In the genomic region with DNA sequence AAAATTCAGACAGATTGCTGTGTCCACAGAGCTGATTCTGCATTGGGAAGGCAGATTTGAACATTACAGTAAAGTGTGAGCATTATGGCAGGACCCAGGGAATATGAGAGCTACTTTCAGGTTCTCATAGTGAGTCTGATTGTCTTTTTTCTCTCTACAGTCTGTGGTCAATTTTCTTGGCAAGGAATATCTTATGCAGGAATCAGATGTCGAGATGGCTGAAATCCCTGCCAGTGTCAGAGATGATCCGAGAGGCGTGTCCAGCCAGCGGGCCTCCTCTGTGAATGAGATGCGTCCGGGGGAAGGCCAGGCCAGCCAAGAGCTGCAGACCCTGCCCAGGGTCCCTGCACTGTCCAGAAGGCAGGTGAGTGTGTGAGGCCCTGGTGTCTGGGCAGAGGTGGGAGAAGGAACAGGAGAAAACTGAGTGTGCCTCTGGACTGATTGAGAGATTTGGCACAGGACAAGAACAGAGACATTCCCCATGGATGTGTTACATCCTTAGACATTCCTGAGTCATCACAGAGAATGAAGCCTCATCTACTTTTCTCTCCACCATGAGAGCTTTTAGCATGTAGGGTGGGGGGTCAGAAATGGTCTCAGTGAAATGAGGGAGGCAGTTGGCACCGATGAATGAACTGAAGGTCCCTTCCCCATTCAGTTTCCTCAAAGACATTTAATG, we compare ENCODE assay signal across 1 cellular context.
TF ChIP-seq lines count a peak whose summit lies in the region.

No MANE protein-coding gene starts in this region.

TF ChIP-seq in SK-N-SH, 30 proteins besides CTCF, POLR2A, EP300 and RAD21:
- TF ChIP-seq TCF12 (IDR thresholded peaks at IDR 0.05) (peak; percentile 53; the same call in 1 of the 2 replicates), TEAD4 (IDR thresholded peaks at IDR 0.05; ENCODE audit: borderline replicate concordance, insufficient read depth) (no peak), TAF1 (IDR thresholded peaks at IDR 0.05; ENCODE audit: borderline replicate concordance, low read depth, low read length) (no peak), CHD2 (IDR thresholded peaks at IDR 0.05; ENCODE audit: low read length, partially characterized antibody) (no peak), MEF2A (IDR thresholded peaks at IDR 0.05; ENCODE audit: borderline replicate concordance, low read depth) (no peak), FOSL2 (IDR thresholded peaks at IDR 0.05; ENCODE audit: borderline replicate concordance, low read depth) (peak; percentile 45; the same call in 1 of the 2 replicates), SMC3 (IDR thresholded peaks at IDR 0.05; ENCODE audit: low read depth, low read length) (no peak), RCOR1 (IDR thresholded peaks at IDR 0.05; ENCODE audit: low read length) (no peak), GABPA (IDR thresholded peaks at IDR 0.05; ENCODE audit: low read depth) (no peak), YY1 (IDR thresholded peaks at IDR 0.05; ENCODE audit: low read depth) (no peak), RFX5 (IDR thresholded peaks at IDR 0.05; ENCODE audit: low read length) (no peak)
- TF ChIP-seq, protein P1, sequence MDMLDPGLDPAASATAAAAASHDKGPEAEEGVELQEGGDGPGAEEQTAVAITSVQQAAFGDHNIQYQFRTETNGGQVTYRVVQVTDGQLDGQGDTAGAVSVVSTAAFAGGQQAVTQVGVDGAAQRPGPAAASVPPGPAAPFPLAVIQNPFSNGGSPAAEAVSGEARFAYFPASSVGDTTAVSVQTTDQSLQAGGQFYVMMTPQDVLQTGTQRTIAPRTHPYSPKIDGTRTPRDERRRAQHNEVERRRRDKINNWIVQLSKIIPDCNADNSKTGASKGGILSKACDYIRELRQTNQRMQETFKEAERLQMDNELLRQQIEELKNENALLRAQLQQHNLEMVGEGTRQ (IDR thresholded peaks at IDR 0.05; ENCODE audit: borderline replicate concordance, low read depth, low read length), result no peak
